ENCODE assay signal across 8 cellular contexts in the genomic region with DNA sequence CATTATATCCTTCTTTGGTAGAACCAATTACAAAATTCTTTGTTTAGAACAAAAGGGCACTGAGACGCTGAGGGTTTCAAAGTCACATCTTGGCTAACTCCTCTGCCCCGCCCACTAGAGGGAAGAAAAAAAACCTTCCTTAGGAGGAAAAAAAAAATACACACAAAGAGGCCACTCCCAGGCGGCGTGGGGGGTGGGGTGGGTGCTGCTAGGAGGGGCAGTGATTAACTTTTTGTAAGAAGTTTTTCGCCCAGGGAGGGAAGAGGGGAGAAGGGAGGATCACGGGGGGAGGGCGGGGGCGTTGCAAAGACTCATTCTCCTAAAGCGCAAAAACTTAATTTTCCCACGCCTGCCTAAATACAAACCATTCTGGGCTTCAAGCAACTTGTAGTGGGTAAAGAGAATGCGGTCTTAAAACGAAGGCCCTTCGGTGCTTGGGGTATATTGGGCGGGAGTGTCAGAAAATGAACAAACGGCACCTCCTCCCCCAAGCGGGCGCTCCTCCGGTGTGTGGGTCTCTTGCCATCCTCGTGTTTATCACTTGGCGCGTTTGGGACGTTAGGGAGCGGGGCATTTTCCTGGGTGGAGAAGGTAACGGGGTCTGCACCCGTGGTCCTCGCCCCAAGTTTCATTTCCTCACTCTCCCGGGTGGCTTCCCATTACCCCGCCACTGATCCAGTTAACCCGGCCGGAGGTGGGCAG. TPM values are rescaled to one million over a fixed set of nuclear protein-coding genes. Genes with fewer than 3 reads are reported as not detected.
DNase-seq lines count a peak whose midpoint lies in the region; TF ChIP-seq lines count a peak whose summit lies in the region.

No MANE protein-coding gene starts in this region.

- H3K27me3 ChIP-seq in CD8-positive, alpha-beta memory T cell (ENCODE audit: insufficient read depth, low read length, poor library complexity, severe bottlenecking) = no peaks in the 10 kb centered on the region
- H3K27me3 ChIP-seq in HAP-1 (ENCODE audit: low read depth) (peaks cover 84% of the 10 kb centered on the region), left ventricle myocardium inferior (ENCODE audit: low read depth) (peaks cover 84% of the 10 kb centered on the region), skeletal muscle tissue (ENCODE audit: control insufficient read depth in 3 of 3, insufficient read depth in 3 of 3, low read length in 3 of 3) (peaks cover 27 to 59% (median 54%) of the 10 kb centered on the region in 3 donors)

- peak overlapping the region; percentile 93 to 100 (median 98) for H3K4me3 Mint-ChIP-seq in CD8-positive, alpha-beta memory T cell
- peak overlapping the region; percentile 97 for H3K4me3 Mint-ChIP-seq in activated T-helper 2 cell treated with anti-CD3 and anti-CD28 coated beads, Interferon-gamma antibody, Interleukin-2, Interleukin-4, amounts not matched to agents 10 μg/mL and 5 μg/mL and 100 μg/mL, durations not matched to agents 14 hours and 24 hours and 36 hours (ENCODE audit: low read depth)

- peaks cover 31% of the 10 kb centered on the region for H3K36me3 ChIP-seq in CD8-positive, alpha-beta memory T cell (ENCODE audit: insufficient read depth, low read length)
- no peaks in the 10 kb centered on the region; the same call in 1 of the 2 replicates for H3K36me3 ChIP-seq in HAP-1 (replicated peaks)
- H3K36me3 ChIP-seq in left ventricle myocardium inferior = no peaks in the 10 kb centered on the region
- H3K36me3 ChIP-seq in skeletal muscle tissue (ENCODE audit: control insufficient read depth in 3 of 3, insufficient read depth in 3 of 3, low read length in 3 of 3) = no peaks in the 10 kb centered on the region

- peak overlapping the region; percentile 91 to 100 (median 94) for H3K27ac Mint-ChIP-seq in CD8-positive, alpha-beta memory T cell
- H3K27ac Mint-ChIP-seq in activated T-helper 2 cell treated with anti-CD3 and anti-CD28 coated beads, Interferon-gamma antibody, Interleukin-2, Interleukin-4, amounts not matched to agents 10 μg/mL and 5 μg/mL and 100 μg/mL, durations not matched to agents 14 hours and 24 hours and 36 hours = peak overlapping the region; percentile 74

- TF ChIP-seq CTCF in left ventricle myocardium inferior (IDR thresholded peaks at IDR 0.05; ENCODE audit: borderline replicate concordance) = no peak

- peak overlapping the region; percentile 98 for H3K27ac ChIP-seq in CD8-positive, alpha-beta memory T cell (ENCODE audit: low read depth, low read length)
- H3K27ac ChIP-seq in left ventricle myocardium inferior (replicated peaks) (peak overlapping the region; percentile 58), skeletal muscle tissue (ENCODE audit: low read depth, low read length) (peak overlapping the region; percentile 58)

- POLR2A ChIA-PET in CD8-positive, alpha-beta memory T cell (lab: Charles Lee) = interaction anchor here (0.8 to 6.4 kb wide), 4 partner anchors 14 to 127 kb away, joined by 4 to 131 read pairs (median 25); no protein-coding TSS in a partner anchor

- peaks cover 0 to 11% (median 5%) of the 10 kb centered on the region in 5 donors for H3K9me3 Mint-ChIP-seq in CD8-positive, alpha-beta memory T cell
- no peaks in the 10 kb centered on the region for H3K9me3 Mint-ChIP-seq in activated T-helper 2 cell treated with anti-CD3 and anti-CD28 coated beads, Interferon-gamma antibody, Interleukin-2, Interleukin-4, amounts not matched to agents 10 μg/mL and 5 μg/mL and 100 μg/mL, durations not matched to agents 14 hours and 24 hours and 36 hours

- no peaks in the 10 kb centered on the region for H3K9me3 ChIP-seq in CD8-positive, alpha-beta memory T cell (ENCODE audit: low read length)
- no peaks in the 10 kb centered on the region for H3K9me3 ChIP-seq in HAP-1
- H3K9me3 ChIP-seq in left ventricle myocardium inferior (replicated peaks) = no peaks in the 10 kb centered on the region
- no peaks in the 10 kb centered on the region for H3K9me3 ChIP-seq in skeletal muscle tissue (ENCODE audit: control insufficient read depth in 3 of 3, low read length in 3 of 3)

- intact Hi-C loops in activated T-helper 2 cell treated with anti-CD3 and anti-CD28 coated beads, Interferon-gamma antibody, Interleukin-2, Interleukin-4, amounts not matched to agents 10 μg/mL and 5 μg/mL and 100 μg/mL, durations not matched to agents 14 hours and 24 hours and 36 hours (cut with micrococcal nuclease) = loop anchor here (1.0 to 10.0 kb wide), 8 partner anchors 59 to 1199 kb away; a partner anchor contains a TSS
- intact Hi-C loops in left ventricle myocardium inferior (cut with micrococcal nuclease) = loop anchor here (10.0 kb wide), 1 partner anchor 91 kb away; no protein-coding TSS in a partner anchor

- H3K36me3 Mint-ChIP-seq in CD8-positive, alpha-beta memory T cell = peaks cover 31 to 66% (median 33%) of the 10 kb centered on the region in 3 donors
- peaks cover 50% of the 10 kb centered on the region for H3K36me3 Mint-ChIP-seq in activated T-helper 2 cell treated with anti-CD3 and anti-CD28 coated beads, Interferon-gamma antibody, Interleukin-2, Interleukin-4, amounts not matched to agents 10 μg/mL and 5 μg/mL and 100 μg/mL, durations not matched to agents 14 hours and 24 hours and 36 hours (ENCODE audit: low read depth)

- peak; percentile 73 to 94 (median 88) for DNase-seq in CD8-positive, alpha-beta memory T cell
- DNase-seq in HAP-1 (ENCODE audit: low spot score in 2 of 2) (peak; percentile 21 to 59), NK-92 (lab: John Stamatoyannopoulos, UW; ENCODE audit: unreplicated experiment) (peak; percentile 53), left ventricle myocardium inferior (peak; percentile 62), islet precursor cell (no peak), GM19240 (ENCODE audit: insufficient read length, low spot score) (no peak)
- peak; percentile 53 for DNase-seq in activated T-helper 2 cell treated with anti-CD3 and anti-CD28 coated beads, Interferon-gamma antibody, Interleukin-2, Interleukin-4, amounts not matched to agents 10 μg/mL and 5 μg/mL and 100 μg/mL, durations not matched to agents 14 hours and 24 hours and 36 hours (ENCODE audit: low spot score)

- H3K4me1 Mint-ChIP-seq in CD8-positive, alpha-beta memory T cell = peaks cover 48 to 61% (median 56%) of the 10 kb centered on the region in 3 donors
- peaks cover 50% of the 10 kb centered on the region for H3K4me1 Mint-ChIP-seq in activated T-helper 2 cell treated with anti-CD3 and anti-CD28 coated beads, Interferon-gamma antibody, Interleukin-2, Interleukin-4, amounts not matched to agents 10 μg/mL and 5 μg/mL and 100 μg/mL, durations not matched to agents 14 hours and 24 hours and 36 hours (ENCODE audit: low read depth)

- in situ Hi-C loops in HAP-1 (cut with MboI; ENCODE audit: low sequenced_read_pairs) = no loop called here

- peak overlapping the region; percentile 87 for H3K4me3 ChIP-seq in CD8-positive, alpha-beta memory T cell (ENCODE audit: low read length)
- H3K4me3 ChIP-seq in HAP-1 (peak overlapping the region; percentile 29), left ventricle myocardium inferior (peak overlapping the region; percentile 72), skeletal muscle tissue (ENCODE audit: low read length in 3 of 3) (peak overlapping the region; percentile 54 to 76 (median 68))

- H3K4me1 ChIP-seq in CD8-positive, alpha-beta memory T cell (ENCODE audit: insufficient read depth, low read length) = peaks cover 43% of the 10 kb centered on the region
- H3K4me1 ChIP-seq in HAP-1 (peaks cover 12% of the 10 kb centered on the region), left ventricle myocardium inferior (peaks cover 41% of the 10 kb centered on the region), skeletal muscle tissue (ENCODE audit: control insufficient read depth in 3 of 3, insufficient read depth in 3 of 3, low read length in 3 of 3) (peaks cover 23 to 33% (median 26%) of the 10 kb centered on the region in 3 donors)

- H3K9ac ChIP-seq in skeletal muscle tissue (ENCODE audit: low read depth in 1 of 3, low read length in 3 of 3) = peak overlapping the region in 2 of 3 donors; percentile 45 to 65

- peaks cover 0 to 30% of the 10 kb centered on the region in 2 donors for H3K27me3 Mint-ChIP-seq in CD8-positive, alpha-beta memory T cell
- H3K27me3 Mint-ChIP-seq in activated T-helper 2 cell treated with anti-CD3 and anti-CD28 coated beads, Interferon-gamma antibody, Interleukin-2, Interleukin-4, amounts not matched to agents 10 μg/mL and 5 μg/mL and 100 μg/mL, durations not matched to agents 14 hours and 24 hours and 36 hours (ENCODE audit: low read depth) = peaks cover 16% of the 10 kb centered on the region

- CTCF ChIA-PET in CD8-positive, alpha-beta memory T cell (lab: Charles Lee) = interaction anchor here (1.2 to 1.4 kb wide), 2 partner anchors 20 to 265 kb away, joined by 3 read pairs; no protein-coding TSS in a partner anchor

RNA-seq across cellular contexts. Expression of a gene that starts 1.7 kb away (rescaled TPM):
- 100 to 1,000 TPM; 102 to 106 TPM for total RNA-seq in CD8-positive, alpha-beta memory T cell
- polyA plus RNA-seq in CD8-positive, alpha-beta memory T cell = 569 TPM
- 140 and 144 TPM in 2 replicates for total RNA-seq in activated T-helper 2 cell treated with anti-CD3 and anti-CD28 coated beads, Interferon-gamma antibody, Interleukin-2, Interleukin-4, amounts not matched to agents 10 μg/mL and 5 μg/mL and 100 μg/mL, durations not matched to agents 14 hours and 24 hours and 36 hours
- total RNA-seq in left ventricle myocardium inferior = 3.2 TPM
- total RNA-seq in skeletal muscle tissue = 29.2 TPM

Comparison
In these comparisons a context has a peak if more than half of its experiments do, and no peak if none do; other contexts are left out.
1. DNase-seq: peak in CD8-positive, alpha-beta memory T cell (5 of 5), HAP-1 (2 of 2), NK-92 (single experiment), activated T-helper 2 cell treated with anti-CD3 and anti-CD28 coated beads, Interferon-gamma antibody, Interleukin-2, Interleukin-4, amounts not matched to agents 10 μg/mL and 5 μg/mL and 100 μg/mL, durations not matched to agents 14 hours and 24 hours and 36 hours (single experiment) and left ventricle myocardium inferior (single experiment); none in islet precursor cell (single experiment) and GM19240 (single experiment).
2. H3K4me3 ChIP-seq: peak in every context shown above with its lines; median percentile 87 in CD8-positive, alpha-beta memory T cell; 72 in left ventricle myocardium inferior; 68 in skeletal muscle tissue; 29 in HAP-1.
3. Peak in every context shown above with its lines, with median percentiles within 50 percentile points of each other: H3K27ac ChIP-seq.